In genomic region chr2:98333922-98334321, GRCh38 we compare ENCODE assay signal across 1 cellular context.
TF ChIP-seq lines count a peak whose summit lies in the region.

No MANE protein-coding gene starts in this region.

TF ChIP-seq in A549, 52 proteins besides CTCF, POLR2A, EP300 and RAD21:
- TF ChIP-seq BHLHE40 (IDR thresholded peaks at IDR 0.05; ENCODE audit: low read depth, low read length): no peak
- no peak for TF ChIP-seq E2F6 (IDR thresholded peaks at IDR 0.05; ENCODE audit: borderline replicate concordance, low read depth)
- TF ChIP-seq FOXS1 (CRISPR knock-in tag; IDR thresholded peaks at IDR 0.05): no peak
- no peak for TF ChIP-seq PBX3 (IDR thresholded peaks at IDR 0.05)
- TF ChIP-seq FOSB (CRISPR knock-in tag; IDR thresholded peaks at IDR 0.05): no peak
- no peak for TF ChIP-seq MAZ (IDR thresholded peaks at IDR 0.05; ENCODE audit: borderline replicate concordance, low read depth, low read length)
- TF ChIP-seq EHF (CRISPR knock-in tag; IDR thresholded peaks at IDR 0.05): no peak
- TF ChIP-seq EHMT2 (IDR thresholded peaks at IDR 0.05; ENCODE audit: low read depth): no peak
- TF ChIP-seq PHF8 (IDR thresholded peaks at IDR 0.05; ENCODE audit: borderline replicate concordance, low read depth): no peak
- TF ChIP-seq GATA3 (IDR thresholded peaks at IDR 0.05; ENCODE audit: borderline replicate concordance): no peak
TF ChIP-seq in A549: peak in this region for 0.
